22 cellular contexts compared by ENCODE assay signal in the genomic region with DNA sequence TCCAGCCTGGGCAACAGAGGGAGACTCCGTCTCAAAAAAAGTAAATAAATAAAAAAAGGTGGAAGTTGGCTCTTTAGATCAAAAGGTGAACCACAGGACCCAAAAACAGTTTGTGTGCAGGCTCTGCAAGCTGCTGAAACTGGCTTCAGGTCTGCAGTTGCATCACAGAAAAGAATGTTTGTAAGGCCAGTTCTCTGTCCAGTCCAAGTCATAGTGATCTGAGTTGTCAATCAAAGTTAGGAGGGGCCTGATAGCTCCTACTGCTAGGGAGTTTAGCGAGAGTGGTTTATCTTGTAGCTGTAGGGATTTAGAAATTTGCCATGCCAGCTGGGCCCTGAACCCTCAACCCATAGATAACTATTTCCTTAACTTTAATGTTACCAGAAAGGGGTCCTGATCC.
A peak's percentile ranks its signal among the peaks of the same experiment; 100 is the strongest.
DNase-seq lines count a peak whose midpoint lies in the region; ATAC-seq, FAIRE-seq and TF ChIP-seq lines count a peak whose summit lies in the region.
"Had no signal": no experiment of that assay in that cellular context is flagged by ENCODE, and none has a peak within 500 bp of the region (broad histone marks: within the 10 kb centered on the region; RNA-seq: fewer than 3 reads in every experiment).

No MANE protein-coding gene starts in this region.

- no peak for TF ChIP-seq POLR2A in HepG2 (IDR thresholded peaks at IDR 0.05; ENCODE audit: insufficient read depth in 1 of 2, low read depth in 2 of 2, low read length in 2 of 2)

- H3K79me2 ChIP-seq in HepG2 (ENCODE audit: insufficient read depth, low read length) = no peaks in the 10 kb centered on the region

- H3K4me1 Mint-ChIP-seq in activated naive CD4-positive, alpha-beta T cell treated with anti-CD3 and anti-CD28 coated beads, Interleukin-2, amount 10 ng/mL, durations not matched to agents 7 days and 5 days = peaks cover 8% of the 10 kb centered on the region
- no peaks in the 10 kb centered on the region for H3K4me1 Mint-ChIP-seq in activated naive CD4-positive, alpha-beta T cell treated with anti-CD3 and anti-CD28 coated beads for 36 hours (ENCODE audit: low read depth)
- peaks cover 31% of the 10 kb centered on the region for H3K4me1 Mint-ChIP-seq in brain

- no peak overlapping the region for H3K9ac ChIP-seq in HepG2 (ENCODE audit: insufficient read depth, low read depth, low read length)
- H3K9ac ChIP-seq: KMS-11 had no signal

- intact Hi-C loops in activated naive CD4-positive, alpha-beta T cell treated with anti-CD3 and anti-CD28 coated beads for 36 hours (cut with micrococcal nuclease) = no loop called here
- intact Hi-C loops in HepG2 (cut with micrococcal nuclease; ENCODE audit: unreplicated experiment) = no loop called here

- no peak overlapping the region for H3K4me3 Mint-ChIP-seq in activated naive CD4-positive, alpha-beta T cell treated with anti-CD3 and anti-CD28 coated beads, Interleukin-2, amount 10 ng/mL, durations not matched to agents 7 days and 5 days
- no peak overlapping the region for H3K4me3 Mint-ChIP-seq in activated naive CD4-positive, alpha-beta T cell treated with anti-CD3 and anti-CD28 coated beads for 36 hours
- no peak overlapping the region for H3K4me3 Mint-ChIP-seq in brain
- H3K4me3 Mint-ChIP-seq: GM23338, HFFc6 had no signal

- no peak overlapping the region for H3K27ac ChIP-seq in HepG2 (ENCODE audit: extremely low read length, insufficient read depth, low read length)
- H3K27ac ChIP-seq: KMS-11, SJSA1 had no signal

- no peak for TF ChIP-seq RAD21 in HepG2 (CRISPR knock-in tag; IDR thresholded peaks at IDR 0.05)

- TF ChIP-seq CTCF in brain (conservative IDR thresholded peaks at IDR 0.05) (no peak), HepG2 (CRISPR knock-in tag; IDR thresholded peaks at IDR 0.05) (no peak)

- peak overlapping the region; percentile 63 for H3K27ac Mint-ChIP-seq in activated naive CD4-positive, alpha-beta T cell treated with anti-CD3 and anti-CD28 coated beads, Interleukin-2, amount 10 ng/mL, durations not matched to agents 7 days and 5 days
- no peak overlapping the region for H3K27ac Mint-ChIP-seq in activated naive CD4-positive, alpha-beta T cell treated with anti-CD3 and anti-CD28 coated beads for 36 hours
- peak overlapping the region in 4 of 5 experiments; percentile 17 to 85 (median 72) for H3K27ac Mint-ChIP-seq in brain
- H3K27ac Mint-ChIP-seq: GM23338, HFFc6 had no signal

- H3K4me3 ChIP-seq in HepG2 (replicated peaks in 1 of 3; ENCODE audit: insufficient read depth in 1 of 3, low read depth in 2 of 3, low read length in 3 of 3) = no peak overlapping the region
- H3K4me3 ChIP-seq: GM23338, HAP-1, SJSA1 had no signal

- no peaks in the 10 kb centered on the region for H3K9me3 Mint-ChIP-seq in activated naive CD4-positive, alpha-beta T cell treated with anti-CD3 and anti-CD28 coated beads, Interleukin-2, amount 10 ng/mL, durations not matched to agents 7 days and 5 days
- no peaks in the 10 kb centered on the region for H3K9me3 Mint-ChIP-seq in activated naive CD4-positive, alpha-beta T cell treated with anti-CD3 and anti-CD28 coated beads for 36 hours
- peaks cover 0 to 3% (median 0%) of the 10 kb centered on the region in 5 experiments for H3K9me3 Mint-ChIP-seq in brain
- H3K9me3 Mint-ChIP-seq: HFFc6 had no signal

- DNase-seq in activated naive CD4-positive, alpha-beta T cell treated with anti-CD3 and anti-CD28 coated beads, Interleukin-2, amount 10 ng/mL, durations not matched to agents 7 days and 5 days = no peak
- DNase-seq in activated naive CD4-positive, alpha-beta T cell treated with anti-CD3 and anti-CD28 coated beads for 36 hours = no peak
- DNase-seq in HepG2 (ENCODE audit: low spot score) = peak; percentile 15
- no peak for DNase-seq in OCI-M1 (lab: John Stamatoyannopoulos, UW)
- DNase-seq in iPS-NIHi7 (ENCODE audit: extremely low spot score) = no peak
- DNase-seq: DMS53, HFFc6, IMR-90, NCI-H1048, NCI-H1417, NCI-H1694, NCI-H2029 treated with DMSO at 0.1 percent for 48 hours, NCI-H526 treated with DMSO at 0.1 percent for 48 hours, Right ventricle myocardium superior, RPMI8226 had no signal

- H3K4me1 ChIP-seq in HepG2 (ENCODE audit: insufficient read depth, low read length) = no peaks in the 10 kb centered on the region
- H3K4me1 ChIP-seq: HAP-1, SJSA1 had no signal

- H3K36me3 Mint-ChIP-seq in activated naive CD4-positive, alpha-beta T cell treated with anti-CD3 and anti-CD28 coated beads, Interleukin-2, amount 10 ng/mL, durations not matched to agents 7 days and 5 days = peaks cover 46% of the 10 kb centered on the region
- peaks cover 31% of the 10 kb centered on the region for H3K36me3 Mint-ChIP-seq in activated naive CD4-positive, alpha-beta T cell treated with anti-CD3 and anti-CD28 coated beads for 36 hours (ENCODE audit: low read depth)
- peaks cover 44% of the 10 kb centered on the region for H3K36me3 Mint-ChIP-seq in brain

- H3K4me2 ChIP-seq in HepG2 (ENCODE audit: low read depth, low read length) = no peak overlapping the region
- H3K4me2 ChIP-seq: GM23338, KMS-11 had no signal

- FAIRE-seq in HepG2 (lab: Jason Lieb, UNC) = no peak
- FAIRE-seq: D721Med had no signal

- no peaks in the 10 kb centered on the region for H3K27me3 Mint-ChIP-seq in activated naive CD4-positive, alpha-beta T cell treated with anti-CD3 and anti-CD28 coated beads, Interleukin-2, amount 10 ng/mL, durations not matched to agents 7 days and 5 days
- no peaks in the 10 kb centered on the region for H3K27me3 Mint-ChIP-seq in activated naive CD4-positive, alpha-beta T cell treated with anti-CD3 and anti-CD28 coated beads for 36 hours (ENCODE audit: low read depth)
- H3K27me3 Mint-ChIP-seq in brain = peaks cover 4% of the 10 kb centered on the region

- in situ Hi-C loops in HepG2 (cut with HindIII; ENCODE audit: extremely low pct_ligation_motif_present, low pct_unique_long_range_greater_than_20kb) = no loop called here

- H4K20me1 ChIP-seq in HepG2 (ENCODE audit: insufficient read depth, low read length) = no peaks in the 10 kb centered on the region

- ATAC-seq in HepG2 (peak; percentile 39; the same call in 2 of the 3 replicates), HG03442 (IDR thresholded peaks at IDR 0.05; ENCODE audit: unreplicated experiment) (no peak)
- ATAC-seq: GM23338 had no signal

- H3K27me3 ChIP-seq in HepG2 (ENCODE audit: control insufficient read depth in 1 of 2, insufficient read depth in 2 of 2, low read length in 2 of 2) = no peaks in the 10 kb centered on the region
- H3K27me3 ChIP-seq: SJSA1 had no signal

- H3K36me3 ChIP-seq in HepG2 (replicated peaks in 1 of 2; ENCODE audit: control insufficient read depth in 1 of 2, insufficient read depth in 2 of 2, low read length in 2 of 2) = peaks cover 19 to 35% of the 10 kb centered on the region in 2 experiments; a peak in 4 of 5 replicates
- H3K36me3 ChIP-seq: HAP-1 had no signal

- no peak for TF ChIP-seq EP300 in HepG2 (IDR thresholded peaks at IDR 0.05; ENCODE audit: low read depth in 2 of 2, low read length in 2 of 2)
- no peak for TF ChIP-seq EP300 in HepG2 (CRISPR knock-in tag; IDR thresholded peaks at IDR 0.05; ENCODE audit: borderline replicate concordance)

- WGBS in HepG2 (ENCODE audit: low lambda C conversion rate) = 93% methylated on average over 2 of the region's 2 CpGs

- CTCF ChIA-PET in activated naive CD4-positive, alpha-beta T cell treated with anti-CD3 and anti-CD28 coated beads, Interleukin-2, amount 10 ng/mL, durations not matched to agents 7 days and 5 days (lab: Charles Lee) = no interaction called here
- CTCF ChIA-PET in activated naive CD4-positive, alpha-beta T cell treated with anti-CD3 and anti-CD28 coated beads for 36 hours (lab: Charles Lee) = interaction anchor here (0.6 kb wide), 1 partner anchor 9 kb away, joined by 3 read pairs; no protein-coding TSS in a partner anchor
- CTCF ChIA-PET in HepG2 (lab: Yijun Ruan, JAX; ENCODE audit: low intra/inter-chr PET ratio, low total read pairs) = no interaction called here

- POLR2A ChIA-PET in HepG2 (lab: Yijun Ruan, JAX) = no interaction called here

- H3K9me3 ChIP-seq in HepG2 (ENCODE audit: low read length) = no peaks in the 10 kb centered on the region
- H3K9me3 ChIP-seq: HAP-1, SJSA1 had no signal

- H2AFZ ChIP-seq in HepG2 (ENCODE audit: low read length) = no peak overlapping the region
- H2AFZ ChIP-seq: GM23338 had no signal

- no TSS peak for BruUV-seq in HepG2 (replicated peaks; lab: Mats Ljungman, UMichigan)

TF ChIP-seq in HepG2, 621 proteins besides CTCF, POLR2A, EP300 and RAD21:
- no peak for TF ChIP-seq SIN3A (IDR thresholded peaks at IDR 0.05; ENCODE audit: borderline replicate concordance, low read depth, low read length)
TF ChIP-seq in HepG2: peak in this region for 0.
